In the genomic region with DNA sequence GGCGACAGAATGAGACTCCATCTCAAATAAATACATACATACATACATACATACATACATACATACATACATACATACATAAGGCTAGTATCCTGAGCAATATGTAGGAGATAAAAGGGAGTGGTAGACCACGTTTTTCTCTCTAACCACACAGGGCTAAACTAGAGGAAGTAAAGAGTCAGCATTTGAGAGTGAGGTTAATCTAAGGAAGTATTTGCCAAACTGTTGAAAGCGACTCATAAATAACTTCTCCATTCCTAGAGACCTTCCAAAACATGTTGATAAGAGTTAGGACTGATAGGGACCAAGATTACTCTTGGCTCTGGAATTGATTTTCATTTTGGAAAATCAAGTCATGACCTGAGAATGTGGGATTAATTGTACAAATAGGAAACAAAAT, we compare ENCODE assay signal across 15 cellular contexts.
A peak's percentile ranks its signal among the peaks of the same experiment; 100 is the strongest.
DNase-seq lines count a peak whose midpoint lies in the region; ATAC-seq and TF ChIP-seq lines count a peak whose summit lies in the region.
"Had no signal": no experiment of that assay in that cellular context is flagged by ENCODE, and none has a peak within 500 bp of the region (broad histone marks: within the 10 kb centered on the region; RNA-seq: fewer than 3 reads in every experiment).

No MANE protein-coding gene starts in this region.

- peak; percentile 63 for ATAC-seq in activated T-helper 17 cell treated with anti-CD3 and anti-CD28 coated beads, Interleukin-2, amount 50 U/mL, for 72 hours (replicated peaks)
- ATAC-seq: CD8-positive, alpha-beta T cell; psoas muscle had no signal

- H3K4me3 ChIP-seq in neutrophil (ENCODE audit: low read depth in 1 of 2, low read length in 1 of 2), result peak overlapping the region in 1 of 2 experiments; percentile 20
- H3K4me3 ChIP-seq: ascending aorta, psoas muscle, thoracic aorta had no signal

- H3K27me3 ChIP-seq in neutrophil, result no peaks in the 10 kb centered on the region
- H3K27me3 ChIP-seq: ascending aorta had no signal

- H3K4me1 ChIP-seq in neutrophil (ENCODE audit: control insufficient read depth in 1 of 2, insufficient read depth in 1 of 2, low read depth in 1 of 2, low read length in 1 of 2), result peaks cover 35% of the 10 kb centered on the region in 2 experiments
- H3K4me1 ChIP-seq: ascending aorta, psoas muscle had no signal

- peak; percentile 6 for DNase-seq in HS-5 (ENCODE audit: low read depth)
- DNase-seq in NCI-H226, result peak; percentile 46
- no peak for DNase-seq in DMS 273 (lab: John Stamatoyannopoulos, UW; ENCODE audit: unreplicated experiment)
- DNase-seq in C1 segment of cervical spinal cord (lab: John Stamatoyannopoulos, UW), result no peak
- no peak for DNase-seq in amniotic stem cell (lab: John Stamatoyannopoulos, UW)
- DNase-seq: activated CD4-positive, alpha-beta T cell treated with anti-CD3 and anti-CD28 coated beads, Interleukin-2, amount 10 ng/mL, durations not matched to agents 24 days and 14 days; CD8-positive, alpha-beta T cell; dermis blood vessel endothelial cell; NCI-H1417 treated with DMSO at 0.1 percent for 48 hours; psoas muscle; stimulated activated CD4-positive, alpha-beta T cell treated with anti-CD3 and anti-CD28 coated beads, Interleukin-15, amount 100 ng/mL, for 24 hours had no signal

- H3K27ac ChIP-seq in neutrophil, result peak overlapping the region; percentile 83
- H3K27ac ChIP-seq: ascending aorta, psoas muscle, thoracic aorta had no signal

- H3K27me3 Mint-ChIP-seq in activated T-helper 17 cell treated with anti-CD3 and anti-CD28 coated beads, Interleukin-2, amount 50 U/mL, for 72 hours, result no peaks in the 10 kb centered on the region
- H3K27me3 Mint-ChIP-seq: activated CD4-positive, alpha-beta T cell treated with anti-CD3 and anti-CD28 coated beads, Interleukin-2, amount 10 ng/mL, durations not matched to agents 24 days and 14 days had no signal

- peaks cover 10% of the 10 kb centered on the region for H3K4me1 Mint-ChIP-seq in activated T-helper 17 cell treated with anti-CD3 and anti-CD28 coated beads, Interleukin-2, amount 50 U/mL, for 72 hours

- peaks cover 5% of the 10 kb centered on the region for H3K36me3 ChIP-seq in neutrophil
- H3K36me3 ChIP-seq: ascending aorta, thoracic aorta had no signal

- H3K9me3 Mint-ChIP-seq in activated T-helper 17 cell treated with anti-CD3 and anti-CD28 coated beads, Interleukin-2, amount 50 U/mL, for 72 hours, result no peaks in the 10 kb centered on the region
- H3K9me3 Mint-ChIP-seq: activated CD4-positive, alpha-beta T cell treated with anti-CD3 and anti-CD28 coated beads, Interleukin-2, amount 10 ng/mL, durations not matched to agents 24 days and 14 days; CD8-positive, alpha-beta T cell had no signal

- H3K36me3 Mint-ChIP-seq in activated T-helper 17 cell treated with anti-CD3 and anti-CD28 coated beads, Interleukin-2, amount 50 U/mL, for 72 hours (ENCODE audit: low read depth), result no peaks in the 10 kb centered on the region

- peak overlapping the region; percentile 31 for H3K27ac Mint-ChIP-seq in activated T-helper 17 cell treated with anti-CD3 and anti-CD28 coated beads, Interleukin-2, amount 50 U/mL, for 72 hours
- H3K27ac Mint-ChIP-seq: activated CD4-positive, alpha-beta T cell treated with anti-CD3 and anti-CD28 coated beads, Interleukin-2, amount 10 ng/mL, durations not matched to agents 24 days and 14 days; CD8-positive, alpha-beta T cell had no signal

- no peak overlapping the region for H3K4me3 Mint-ChIP-seq in activated T-helper 17 cell treated with anti-CD3 and anti-CD28 coated beads, Interleukin-2, amount 50 U/mL, for 72 hours
- H3K4me3 Mint-ChIP-seq: CD8-positive, alpha-beta T cell had no signal

- H3K9me3 ChIP-seq in neutrophil, result no peaks in the 10 kb centered on the region
- H3K9me3 ChIP-seq: ascending aorta, psoas muscle, thoracic aorta had no signal

- TF ChIP-seq CTCF in neutrophil (IDR thresholded peaks at IDR 0.05), result no peak

Comparison
In these comparisons a context has a peak if more than half of its experiments do, and no peak if none do; other contexts are left out.
1. DNase-seq: peak in HS-5 (single experiment) and NCI-H226 (single experiment); none in DMS 273 (single experiment), C1 segment of cervical spinal cord (0 of 14) and amniotic stem cell (single experiment).